In genomic region chr2:215269397-215270117, GRCh38 we compare ENCODE assay signal across 8 cellular contexts. TPM values are rescaled to one million over a fixed set of nuclear protein-coding genes. Genes with fewer than 3 reads are reported as not detected.
DNase-seq lines count a peak whose midpoint lies in the region; ATAC-seq and TF ChIP-seq lines count a peak whose summit lies in the region.

No MANE protein-coding gene starts in this region.

- H2AFZ ChIP-seq in KMS-11 (ENCODE audit: low read depth): no peak overlapping the region

- peaks cover 7% of the 10 kb centered on the region for H3K4me1 ChIP-seq in A673 (ENCODE audit: insufficient read depth, low read length, poor library complexity, severe bottlenecking)
- H3K4me1 ChIP-seq in KMS-11 (ENCODE audit: low read depth, poor library complexity, severe bottlenecking): no peaks in the 10 kb centered on the region
- H3K4me1 ChIP-seq in Peyer's patch: no peaks in the 10 kb centered on the region
- H3K4me1 ChIP-seq in aorta (ENCODE audit: control insufficient read depth in 1 of 2, insufficient read depth in 2 of 2, low read length in 2 of 2): no peaks in the 10 kb centered on the region

- in situ Hi-C loops in GM13977 (cut with MboI; ENCODE audit: low pct_unique_long_range_greater_than_20kb, low sequenced_read_pairs, unreplicated experiment): no loop called here

- no peaks in the 10 kb centered on the region for H3K36me3 ChIP-seq in A673 (ENCODE audit: insufficient read depth, low read length, poor library complexity, severe bottlenecking)
- no peaks in the 10 kb centered on the region; the same call in 1 of the 2 replicates for H3K36me3 ChIP-seq in KMS-11 (ENCODE audit: insufficient read depth)
- no peaks in the 10 kb centered on the region for H3K36me3 ChIP-seq in Peyer's patch
- no peaks in the 10 kb centered on the region for H3K36me3 ChIP-seq in aorta (ENCODE audit: control insufficient read depth in 1 of 2, insufficient read depth in 2 of 2, low read length in 1 of 2)

- no peak for TF ChIP-seq POLR2A in Peyer's patch (IDR thresholded peaks at IDR 0.05)

- TF ChIP-seq CTCF in A673 (conservative IDR thresholded peaks at IDR 0.05; ENCODE audit: low read depth, low read length) (peak; percentile 92), GM13977 (IDR thresholded peaks at IDR 0.05; ENCODE audit: extremely low read depth, insufficient read depth, missing control alignments) (peak; percentile 70), KMS-11 (conservative IDR thresholded peaks at IDR 0.05; ENCODE audit: low read depth, low read length) (peak; percentile 92), Peyer's patch (IDR thresholded peaks at IDR 0.05) (peak in 5 of 6 experiments; percentile 32 to 83 (median 54))

- CTCF ChIA-PET in A673 (lab: Charles Lee): interaction anchor here (0.6 to 0.7 kb wide), 5 partner anchors 308 to 953 kb away, joined by 3 to 5 read pairs (median 3); no protein-coding TSS in a partner anchor

- H3K4me2 ChIP-seq in KMS-11: no peak overlapping the region

- H4K20me1 ChIP-seq in KMS-11 (ENCODE audit: insufficient read depth): no peaks in the 10 kb centered on the region

- 9 to 10% methylated on average over 12 of the region's 12 CpGs for WGBS in aorta, 2 donors

- no peaks in the 10 kb centered on the region for H3K79me2 ChIP-seq in KMS-11 (ENCODE audit: insufficient read depth, low read depth)

- H3K9me3 ChIP-seq in A673 (ENCODE audit: low read depth, low read length, poor library complexity, severe bottlenecking) (no peaks in the 10 kb centered on the region), Peyer's patch (no peaks in the 10 kb centered on the region), aorta (ENCODE audit: control insufficient read depth, low read length) (no peaks in the 10 kb centered on the region)

- no peak overlapping the region for H3K27ac ChIP-seq in A673 (ENCODE audit: low read depth, low read length, poor library complexity, severe bottlenecking)
- no peak overlapping the region for H3K27ac ChIP-seq in KMS-11
- H3K27ac ChIP-seq in Peyer's patch: no peak overlapping the region
- H3K27ac ChIP-seq in aorta (ENCODE audit: low read depth in 1 of 2, low read length in 2 of 2): no peak overlapping the region

- intact Hi-C loops in A673 (cut with micrococcal nuclease; ENCODE audit: unreplicated experiment) (loop anchor here (2.0 to 5.0 kb wide), 2 partner anchors 309 to 653 kb away; no protein-coding TSS in a partner anchor), aorta (cut with DNase I) (loop anchor here in 1 of 2 donors (10.0 kb wide), 1 partner anchor 455 kb away; no protein-coding TSS in a partner anchor)

- no peak overlapping the region for H3K4me3 ChIP-seq in A673 (ENCODE audit: low read depth, low read length, poor library complexity, severe bottlenecking)
- H3K4me3 ChIP-seq in KMS-11 (IDR thresholded peaks at IDR 0.05; ENCODE audit: insufficient read depth, low read depth, low read length): no peak overlapping the region
- no peak overlapping the region for H3K4me3 ChIP-seq in Peyer's patch
- peak overlapping the region in 1 of 2 donors; percentile 54 for H3K4me3 ChIP-seq in aorta (ENCODE audit: low read length in 2 of 2)

- POLR2A ChIA-PET in A673 (lab: Charles Lee; ENCODE audit: low non-redundant PET): interaction anchor here (0.7 kb wide), 1 partner anchor 1229 kb away, joined by 3 read pairs; no protein-coding TSS in a partner anchor

- no peak overlapping the region for H3K9ac ChIP-seq in KMS-11

- ATAC-seq in aorta (ENCODE audit: low FRiP score): peak; percentile 79

- no peaks in the 10 kb centered on the region for H3K27me3 ChIP-seq in A673 (replicated peaks; ENCODE audit: insufficient read depth, low read depth, low read length, poor library complexity)
- H3K27me3 ChIP-seq in KMS-11 (ENCODE audit: insufficient read depth, low read depth): no peaks in the 10 kb centered on the region
- H3K27me3 ChIP-seq in Peyer's patch: no peaks in the 10 kb centered on the region
- H3K27me3 ChIP-seq in aorta (ENCODE audit: control insufficient read depth in 1 of 2, insufficient read depth in 2 of 2, low read length in 1 of 2): no peaks in the 10 kb centered on the region

- BruUV-seq in A673 (replicated peaks; lab: Mats Ljungman, UMichigan): no TSS peak

- DNase-seq in A673 (ENCODE audit: low spot score) (peak; percentile 88), GM13977 (ENCODE audit: low spot score) (peak; percentile 40), Peyer's patch (peak; percentile 34 to 83 (median 52)), germinal center (ENCODE audit: low spot score) (peak; percentile 35), pons (ENCODE audit: low spot score) (peak; percentile 92), aorta (peak in 1 of 2 donors; percentile 55)
- DNase-seq in activated effector memory CD4-positive, alpha-beta T cell treated with Interleukin-2 at 50 U/mL for 16 hours: peak; percentile 14

RNA-seq across cellular contexts. Expression of gene ATIC, which starts 42.3 kb away (rescaled TPM):
- 328 and 333 TPM in 2 replicates for total RNA-seq in A673 (2021)
- 10 to 100 TPM; 34.5 to 69.5 (median 41.3) TPM for total RNA-seq in Peyer's patch
- total RNA-seq in aorta: 10 to 100 TPM; 40.3 to 41.0 TPM
- 10 to 100 TPM; 45.6 to 66.2 TPM for polyA plus RNA-seq in aorta
